In the genomic region with DNA sequence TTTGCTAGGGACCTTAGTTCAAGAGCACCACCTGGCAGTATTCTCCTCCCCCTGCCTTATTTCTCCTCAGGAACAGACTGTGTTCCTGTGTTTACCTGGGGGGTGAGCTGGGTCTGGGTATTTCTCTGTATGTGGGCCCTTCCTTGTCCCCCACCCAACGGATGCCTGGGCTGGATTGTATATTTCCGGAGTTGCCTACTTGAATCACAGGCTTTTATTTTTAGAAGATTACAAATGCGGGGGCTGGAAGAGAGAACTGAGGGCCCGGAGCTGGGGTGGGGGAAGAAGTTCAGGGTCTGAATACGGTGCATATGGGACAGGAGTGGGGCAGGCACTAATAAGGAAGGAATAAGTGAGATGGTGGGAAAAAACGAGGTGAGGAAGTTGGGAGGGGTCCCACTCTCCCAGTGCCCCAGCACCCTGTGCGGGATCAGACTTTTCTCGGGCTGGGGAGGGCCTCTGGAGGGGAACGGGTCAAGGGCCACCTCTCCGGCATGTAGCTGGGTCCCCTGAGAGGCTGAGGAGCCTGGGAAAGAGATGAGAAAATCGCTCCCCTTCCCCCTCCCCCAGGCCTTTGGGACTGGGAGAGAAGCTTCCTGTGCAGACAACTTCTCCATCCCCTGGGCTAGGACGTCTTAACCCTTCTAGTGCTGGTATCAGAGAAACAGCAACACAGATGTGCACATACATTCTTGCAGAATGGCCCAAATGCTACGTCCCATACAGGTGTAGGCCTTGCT, we compare ENCODE assay signal across 14 cellular contexts. TPM values are rescaled to one million over a fixed set of nuclear protein-coding genes. Genes with fewer than 3 reads are reported as not detected.
DNase-seq lines count a peak whose midpoint lies in the region; ATAC-seq and TF ChIP-seq lines count a peak whose summit lies in the region.
"Had no signal": no experiment of that assay in that cellular context is flagged by ENCODE, and none has a peak within 500 bp of the region (broad histone marks: within the 10 kb centered on the region; RNA-seq: fewer than 3 reads in every experiment).

No MANE protein-coding gene starts in this region.

- peaks cover 19% of the 10 kb centered on the region for H3K27me3 ChIP-seq in adipocyte (replicated peaks; ENCODE audit: control insufficient read depth, insufficient read depth, low read length)
- H3K27me3 ChIP-seq in skeletal muscle satellite cell (ENCODE audit: control insufficient read depth, insufficient read depth, low read length): peaks cover 41% of the 10 kb centered on the region
- no peaks in the 10 kb centered on the region for H3K27me3 ChIP-seq in tibial nerve

- H3K4me2 ChIP-seq in skeletal muscle satellite cell (ENCODE audit: low read length): peak overlapping the region; percentile 49

- 15 to 18% methylated on average over 13 of the region's 13 CpGs for WGBS in tibial nerve, 2 donors

- H3K9ac ChIP-seq in adipocyte (ENCODE audit: low read length) (no peak overlapping the region), skeletal muscle satellite cell (ENCODE audit: low read depth, low read length) (no peak overlapping the region)

- TF ChIP-seq EP300 in tibial nerve (IDR thresholded peaks at IDR 0.05): no peak

- H3K36me3 ChIP-seq in adipocyte (ENCODE audit: control insufficient read depth, insufficient read depth, low read length, severe bottlenecking): no peaks in the 10 kb centered on the region
- no peaks in the 10 kb centered on the region for H3K36me3 ChIP-seq in skeletal muscle satellite cell (ENCODE audit: insufficient read depth, low read length)
- H3K36me3 ChIP-seq in tibial nerve: peaks cover 0 to 10% (median 0%) of the 10 kb centered on the region in 3 donors

- TF ChIP-seq POLR2A in tibial nerve (IDR thresholded peaks at IDR 0.05): no peak

- no peak for ATAC-seq in GM21825 (IDR thresholded peaks at IDR 0.05; ENCODE audit: unreplicated experiment)
- ATAC-seq: HCT116 had no signal

- peak overlapping the region in 2 of 4 donors; percentile 71 to 73 for H3K27ac ChIP-seq in tibial nerve
- H3K27ac ChIP-seq: epithelial cell of prostate had no signal

- no peak overlapping the region for H3K4me3 ChIP-seq in adipocyte (ENCODE audit: low read length)
- no peak overlapping the region for H3K4me3 ChIP-seq in skeletal muscle satellite cell (ENCODE audit: low read length)
- no peak overlapping the region for H3K4me3 ChIP-seq in tibial nerve

- no peak for TF ChIP-seq CTCF in tibial nerve (IDR thresholded peaks at IDR 0.05)

- H3K4me1 ChIP-seq in adipocyte (ENCODE audit: control insufficient read depth, insufficient read depth, low read length) (peaks cover 8% of the 10 kb centered on the region), skeletal muscle satellite cell (ENCODE audit: control insufficient read depth, insufficient read depth, low read length) (no peaks in the 10 kb centered on the region), tibial nerve (peaks cover 0 to 29% (median 10%) of the 10 kb centered on the region in 4 donors)

- DNase-seq in ELF-1 (ENCODE audit: low read depth, low spot score) (peak; percentile 53), adipocyte (ENCODE audit: low read depth) (peak; percentile 47), hepatic stellate cell (ENCODE audit: low spot score) (peak; percentile 82), DMS53 treated with DMSO at 0.1 percent for 48 hours (lab: John Stamatoyannopoulos, UW; ENCODE audit: unreplicated experiment) (no peak), tibial nerve (ENCODE audit: low spot score in 2 of 2) (no peak)
- no peak for DNase-seq in activated CD4-positive, CD25-positive, alpha-beta regulatory T cell (lab: John Stamatoyannopoulos, UW)
- DNase-seq: activated effector memory CD4-positive, alpha-beta T cell treated with anti-CD3 and anti-CD28 coated beads, Interleukin-2, amount 50 U/mL, for 16 hours; DMS 273 treated with DMSO at 0.1 percent for 48 hours; mammary epithelial cell; NCI-H1092 treated with DMSO at 0.1 percent for 48 hours had no signal

- H3K9me3 ChIP-seq in adipocyte (ENCODE audit: control insufficient read depth, low read length): peaks cover 10% of the 10 kb centered on the region
- no peaks in the 10 kb centered on the region for H3K9me3 ChIP-seq in skeletal muscle satellite cell (replicated peaks; ENCODE audit: low read length)
- no peaks in the 10 kb centered on the region for H3K9me3 ChIP-seq in tibial nerve

RNA-seq across cellular contexts. Expression of gene PCDH1, which starts 42.1 kb away (rescaled TPM):
- under 0.01 TPM in 1 of 2 replicates, not detected in the other for total RNA-seq in skeletal muscle satellite cell (2012; rRNA removed)
- 10 to 100 TPM; 19.9 to 55.5 (median 44.9) TPM for total RNA-seq in tibial nerve

Comparison
In these comparisons a context has a peak if more than half of its experiments do, and no peak if none do; other contexts are left out.
1. DNase-seq: peak in ELF-1 (single experiment), adipocyte (single experiment) and hepatic stellate cell (single experiment); none in DMS53 treated with DMSO at 0.1 percent for 48 hours (single experiment), activated CD4-positive, CD25-positive, alpha-beta regulatory T cell (0 of 4) and tibial nerve (0 of 2).